In genomic region chr2:181563101-181563692, GRCh38 we compare ENCODE assay signal across 22 cellular contexts.
A peak's percentile ranks its signal among the peaks of the same experiment; 100 is the strongest.
DNase-seq lines count a peak whose midpoint lies in the region; ATAC-seq lines count a peak whose summit lies in the region.
"Had no signal": no experiment of that assay in that cellular context is flagged by ENCODE, and none has a peak within 500 bp of the region (broad histone marks: within the 10 kb centered on the region; RNA-seq: fewer than 3 reads in every experiment).

No MANE protein-coding gene starts in this region.

- peak; percentile 46 for ATAC-seq in GM18858 (IDR thresholded peaks at IDR 0.05; ENCODE audit: unreplicated experiment)
- ATAC-seq in HG03432 (IDR thresholded peaks at IDR 0.05; ENCODE audit: unreplicated experiment): peak; percentile 74
- no peak for ATAC-seq in GM21447 (IDR thresholded peaks at IDR 0.05; ENCODE audit: unreplicated experiment)
- ATAC-seq: left colon had no signal

- peaks cover 26% of the 10 kb centered on the region for H3K4me1 ChIP-seq in adipocyte (ENCODE audit: control insufficient read depth, insufficient read depth, low read length)

- peak; percentile 8 for DNase-seq in AG08396 (ENCODE audit: low spot score)
- peak; percentile 77 for DNase-seq in adipocyte (ENCODE audit: low read depth)
- no peak for DNase-seq in activated effector memory CD4-positive, alpha-beta T cell treated with Interleukin-2 at 50 U/mL for 16 hours
- no peak for DNase-seq in NCI-H1417 (lab: John Stamatoyannopoulos, UW)
- DNase-seq in NCI-H2196 treated with DMSO at 0.1 percent for 48 hours (lab: John Stamatoyannopoulos, UW; ENCODE audit: unreplicated experiment): no peak
- DNase-seq: activated CD4-positive, alpha-beta T cell treated with anti-CD3 and anti-CD28 coated beads for 48 hours; CD4-positive, CD25-positive, alpha-beta regulatory T cell; cerebellar nuclear complex; DMS 273 treated with DMSO at 0.1 percent for 48 hours; erythroblast; GDM1; glutamatergic neuron; left colon; mesendoderm; naive B cell; NCI-H510A; occipital lobe; retina; SW 1271 had no signal

- H3K9me3 ChIP-seq in adipocyte (ENCODE audit: control insufficient read depth, low read length): no peaks in the 10 kb centered on the region

- H3K9ac ChIP-seq in adipocyte (ENCODE audit: low read length): no peak overlapping the region

- no peaks in the 10 kb centered on the region for H3K27me3 ChIP-seq in adipocyte (replicated peaks; ENCODE audit: control insufficient read depth, insufficient read depth, low read length)

- no peaks in the 10 kb centered on the region for H3K36me3 ChIP-seq in adipocyte (ENCODE audit: control insufficient read depth, insufficient read depth, low read length, severe bottlenecking)

- no peak overlapping the region for H3K4me3 ChIP-seq in adipocyte (ENCODE audit: low read length)

Comparison
In these comparisons a context has a peak if more than half of its experiments do, and no peak if none do; other contexts are left out.
1. DNase-seq: peak in AG08396 (single experiment) and adipocyte (single experiment); none in activated effector memory CD4-positive, alpha-beta T cell treated with Interleukin-2 at 50 U/mL for 16 hours (single experiment), NCI-H1417 (0 of 3) and NCI-H2196 treated with DMSO at 0.1 percent for 48 hours (single experiment).